In genomic region chr10:476458-476780, GRCh38 we compare ENCODE assay signal across 23 cellular contexts.
DNase-seq lines count a peak whose midpoint lies in the region; ATAC-seq and TF ChIP-seq lines count a peak whose summit lies in the region.
"Had no signal": no experiment of that assay in that cellular context is flagged by ENCODE, and none has a peak within 500 bp of the region (broad histone marks: within the 10 kb centered on the region; RNA-seq: fewer than 3 reads in every experiment).

No MANE protein-coding gene starts in this region.

- no peaks in the 10 kb centered on the region for H3K36me3 ChIP-seq in H7 (replicated peaks; ENCODE audit: control insufficient read depth, insufficient read depth, low read length)

- H3K4me3 ChIP-seq in H7 (ENCODE audit: insufficient read depth, low read depth, low read length): no peak overlapping the region
- H3K4me3 ChIP-seq: GM12878, SJSA1 had no signal

- no peak for DNase-seq in natural killer cell
- DNase-seq in natural killer cell treated with Interleukin-12 subunit alpha and Interleukin-12 subunit beta and Interleukin-15 and Interleukin-18, amount 100 ng/mL, for 72 hours (ENCODE audit: low spot score): no peak
- no peak for DNase-seq in effector memory CD8-positive, alpha-beta T cell
- no peak for DNase-seq in nephron progenitor cell
- DNase-seq in NCI-H1092 treated with DMSO at 0.1 percent for 48 hours (lab: John Stamatoyannopoulos, UW): no peak
- DNase-seq in DMS 273 treated with DMSO at 0.1 percent for 48 hours (lab: John Stamatoyannopoulos, UW): no peak
- no peak for DNase-seq in H7
- DNase-seq: Caco-2, DMS79, EL, GDM1, NCI-H1048, NCI-H1417 treated with DMSO at 0.1 percent for 48 hours, NCI-H1694 treated with DMSO at 0.1 percent for 48 hours, NCI-H2081, NCI-H2227 treated with DMSO at 0.1 percent for 48 hours, NCI-H526 treated with DMSO at 0.1 percent for 48 hours, Right ventricle myocardium superior, RPMI8226 had no signal

- H3K4me1 Mint-ChIP-seq in natural killer cell (peaks cover 6 to 16% of the 10 kb centered on the region in 2 donors), nephron progenitor cell (peaks cover 25% of the 10 kb centered on the region)
- H3K4me1 Mint-ChIP-seq in natural killer cell treated with Interleukin-12 subunit alpha and Interleukin-12 subunit beta and Interleukin-15 and Interleukin-18, amount 100 ng/mL, for 72 hours (ENCODE audit: low read depth in 2 of 2): peaks cover 11 to 12% of the 10 kb centered on the region in 2 donors
- H3K4me1 Mint-ChIP-seq in effector memory CD8-positive, alpha-beta T cell (ENCODE audit: low read depth in 2 of 2): peaks cover 14 to 15% of the 10 kb centered on the region in 2 donors

- H3K4me3 Mint-ChIP-seq in natural killer cell: no peak overlapping the region
- no peak overlapping the region for H3K4me3 Mint-ChIP-seq in natural killer cell treated with Interleukin-12 subunit alpha and Interleukin-12 subunit beta and Interleukin-15 and Interleukin-18, amount 100 ng/mL, for 72 hours
- no peak overlapping the region for H3K4me3 Mint-ChIP-seq in effector memory CD8-positive, alpha-beta T cell
- no peak overlapping the region for H3K4me3 Mint-ChIP-seq in nephron progenitor cell
- H3K4me3 Mint-ChIP-seq: CD8-positive, alpha-beta T cell had no signal

- H3K36me3 Mint-ChIP-seq in natural killer cell: no peaks in the 10 kb centered on the region
- H3K36me3 Mint-ChIP-seq in natural killer cell treated with Interleukin-12 subunit alpha and Interleukin-12 subunit beta and Interleukin-15 and Interleukin-18, amount 100 ng/mL, for 72 hours: peaks cover 17% of the 10 kb centered on the region
- peaks cover 6% of the 10 kb centered on the region for H3K36me3 Mint-ChIP-seq in effector memory CD8-positive, alpha-beta T cell (ENCODE audit: insufficient read depth)
- H3K36me3 Mint-ChIP-seq in nephron progenitor cell (ENCODE audit: low read depth): peaks cover 46% of the 10 kb centered on the region
- H3K36me3 Mint-ChIP-seq: CD8-positive, alpha-beta T cell had no signal

- H3K27me3 Mint-ChIP-seq in natural killer cell (ENCODE audit: low read depth in 2 of 2): peaks cover 8 to 10% of the 10 kb centered on the region in 2 donors
- no peaks in the 10 kb centered on the region for H3K27me3 Mint-ChIP-seq in natural killer cell treated with Interleukin-12 subunit alpha and Interleukin-12 subunit beta and Interleukin-15 and Interleukin-18, amount 100 ng/mL, for 72 hours
- H3K27me3 Mint-ChIP-seq in effector memory CD8-positive, alpha-beta T cell: no peaks in the 10 kb centered on the region
- peaks cover 6% of the 10 kb centered on the region for H3K27me3 Mint-ChIP-seq in nephron progenitor cell (ENCODE audit: low read depth, poor library complexity)

- H3K27ac Mint-ChIP-seq in natural killer cell (peak overlapping the region; percentile 27 to 78), nephron progenitor cell (peak overlapping the region; percentile 70)
- peak overlapping the region in 1 of 2 donors; percentile 10 for H3K27ac Mint-ChIP-seq in natural killer cell treated with Interleukin-12 subunit alpha and Interleukin-12 subunit beta and Interleukin-15 and Interleukin-18, amount 100 ng/mL, for 72 hours
- peak overlapping the region; percentile 24 to 96 for H3K27ac Mint-ChIP-seq in effector memory CD8-positive, alpha-beta T cell

- H3K9me3 Mint-ChIP-seq in natural killer cell (peaks cover 3 to 9% of the 10 kb centered on the region in 2 donors), nephron progenitor cell (peaks cover 18% of the 10 kb centered on the region)
- peaks cover 3% of the 10 kb centered on the region for H3K9me3 Mint-ChIP-seq in natural killer cell treated with Interleukin-12 subunit alpha and Interleukin-12 subunit beta and Interleukin-15 and Interleukin-18, amount 100 ng/mL, for 72 hours
- peaks cover 6 to 13% of the 10 kb centered on the region in 2 donors for H3K9me3 Mint-ChIP-seq in effector memory CD8-positive, alpha-beta T cell

- intact Hi-C loops in natural killer cell (cut with micrococcal nuclease): no loop called here

- no peak for ATAC-seq in natural killer cell
- no peak for ATAC-seq in natural killer cell treated with Interleukin-12 subunit alpha and Interleukin-12 subunit beta and Interleukin-15 and Interleukin-18, amount 100 ng/mL, for 72 hours
- ATAC-seq in effector memory CD8-positive, alpha-beta T cell (replicated peaks): no peak
- ATAC-seq: CD8-positive, alpha-beta T cell; GM12878; HCT116 had no signal

- H3K27me3 ChIP-seq in H7 (ENCODE audit: control insufficient read depth, insufficient read depth, low read length): no peaks in the 10 kb centered on the region
- H3K27me3 ChIP-seq: SJSA1 had no signal

- TF ChIP-seq CTCF in natural killer cell (IDR thresholded peaks at IDR 0.05) (no peak), nephron progenitor cell (IDR thresholded peaks at IDR 0.05) (no peak)
